13 cellular contexts compared by ENCODE assay signal in the genomic region with DNA sequence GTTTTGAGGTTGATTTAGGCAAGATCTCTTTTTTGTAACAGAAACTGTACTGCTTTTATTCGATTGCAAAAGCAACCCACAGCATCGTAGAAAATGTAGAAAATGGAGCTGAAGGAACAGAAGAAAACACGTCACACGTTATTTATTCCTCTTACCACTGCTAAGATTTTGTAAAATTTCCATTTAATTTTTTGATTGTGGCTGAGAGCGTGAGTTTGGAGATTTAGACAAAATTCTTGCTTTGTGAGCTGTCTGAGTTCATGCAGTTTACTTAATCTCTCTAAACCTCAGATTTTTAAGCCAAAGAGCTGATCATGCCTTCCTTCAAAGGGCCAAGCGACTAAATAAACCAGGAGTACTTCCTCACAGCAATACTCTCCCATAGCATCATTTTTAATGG. TPM values are rescaled to one million over a fixed set of nuclear protein-coding genes. Genes with fewer than 3 reads are reported as not detected.
A peak's percentile ranks its signal among the peaks of the same experiment; 100 is the strongest.
DNase-seq lines count a peak whose midpoint lies in the region; ATAC-seq, FAIRE-seq and TF ChIP-seq lines count a peak whose summit lies in the region.
"Had no signal": no experiment of that assay in that cellular context is flagged by ENCODE, and none has a peak within 500 bp of the region (broad histone marks: within the 10 kb centered on the region; RNA-seq: fewer than 3 reads in every experiment).

No MANE protein-coding gene starts in this region.

- no peak for DNase-seq in AG04450 (ENCODE audit: low read depth, low spot score)
- peak; percentile 80 for DNase-seq in LHCN-M2 (ENCODE audit: low read depth)
- no peak for DNase-seq in endothelial cell of umbilical vein (ENCODE audit: low read depth, low spot score)
- no peak for DNase-seq in osteocyte (ENCODE audit: extremely low spot score, unreplicated experiment)
- no peak for DNase-seq in effector memory CD4-positive, alpha-beta T cell
- no peak for DNase-seq in medulla oblongata (ENCODE audit: extremely low spot score)
- DNase-seq: activated CD8-positive, alpha-beta memory T cell treated with anti-CD3 and anti-CD28 coated beads, Interleukin-2, amount 50 U/mL, for 4 hours; T-helper 9 cell had no signal

- dilution Hi-C loops in endothelial cell of umbilical vein (cut with MboI; ENCODE audit: extremely low pct_ligation_motif_present, low sequenced_read_pairs): no loop called here

- H3K4me3 Mint-ChIP-seq in osteocyte (ENCODE audit: unreplicated experiment): no peak overlapping the region
- H3K4me3 Mint-ChIP-seq: CD14-positive monocyte had no signal

- no peak for TF ChIP-seq CTCF in AG04450 (IDR thresholded peaks at IDR 0.05; ENCODE audit: low read depth, low read length)
- TF ChIP-seq CTCF in endothelial cell of umbilical vein (IDR thresholded peaks at IDR 0.05; ENCODE audit: extremely low read depth in 1 of 2, insufficient read depth in 1 of 2, low read depth in 1 of 2, low read length in 2 of 2): no peak
- TF ChIP-seq CTCF in osteocyte (IDR thresholded peaks at IDR 0.05): no peak

- H3K9me3 ChIP-seq in AG04450 (ENCODE audit: control insufficient read depth, insufficient read depth, low read length) (no peaks in the 10 kb centered on the region), endothelial cell of umbilical vein (replicated peaks; ENCODE audit: control insufficient read depth, insufficient read depth, low read length) (no peaks in the 10 kb centered on the region)
- H3K9me3 ChIP-seq in effector memory CD4-positive, alpha-beta T cell (ENCODE audit: control insufficient read depth, low read length): no peaks in the 10 kb centered on the region

- H3K4me1 Mint-ChIP-seq in osteocyte (ENCODE audit: unreplicated experiment): peaks cover 39% of the 10 kb centered on the region

- BruUV-seq in endothelial cell of umbilical vein (replicated peaks; lab: Mats Ljungman, UMichigan): no TSS peak

- POLR2A ChIA-PET in AG04450 (lab: Yijun Ruan, JAX): no interaction called here
- POLR2A ChIA-PET in endothelial cell of umbilical vein (lab: Charles Lee): no interaction called here

- intact Hi-C loops in endothelial cell of umbilical vein (cut with micrococcal nuclease): loop anchor here (10.0 kb wide), 1 partner anchor 900 kb away; the partner anchor contains the start of gene FBXO38

- peak overlapping the region; percentile 83 for H3K27ac ChIP-seq in AG04450 (ENCODE audit: low read depth, low read length)
- H3K27ac ChIP-seq in endothelial cell of umbilical vein (ENCODE audit: insufficient read depth, low read depth, low read length): peak overlapping the region; percentile 98
- no peak overlapping the region for H3K27ac ChIP-seq in effector memory CD4-positive, alpha-beta T cell (ENCODE audit: insufficient read depth, low read length, poor library complexity, severe bottlenecking)

- FAIRE-seq in endothelial cell of umbilical vein (lab: Jason Lieb, UNC): no peak
- FAIRE-seq: bronchial epithelial cell, GM19239 had no signal

- ATAC-seq in HG03342 (IDR thresholded peaks at IDR 0.05; ENCODE audit: unreplicated experiment) (no peak), HG02588 (IDR thresholded peaks at IDR 0.05; ENCODE audit: unreplicated experiment) (no peak)

- TF ChIP-seq POLR2A in endothelial cell of umbilical vein (IDR thresholded peaks at IDR 0.05; ENCODE audit: low read depth, low read length): no peak

- peaks cover 75% of the 10 kb centered on the region for H3K4me1 ChIP-seq in endothelial cell of umbilical vein (ENCODE audit: control insufficient read depth, extremely low read depth, insufficient read depth, low read length)
- no peaks in the 10 kb centered on the region for H3K4me1 ChIP-seq in effector memory CD4-positive, alpha-beta T cell (ENCODE audit: control insufficient read depth, insufficient read depth, low read length, poor library complexity, severe bottlenecking)

- no peaks in the 10 kb centered on the region for H4K20me1 ChIP-seq in endothelial cell of umbilical vein (replicated peaks; ENCODE audit: control insufficient read depth, extremely low read depth, insufficient read depth, low read length)

- no peaks in the 10 kb centered on the region for H3K36me3 ChIP-seq in endothelial cell of umbilical vein (ENCODE audit: control insufficient read depth in 2 of 2, extremely low read depth in 1 of 2, insufficient read depth in 2 of 2, low read length in 2 of 2)
- H3K36me3 ChIP-seq in effector memory CD4-positive, alpha-beta T cell (ENCODE audit: control insufficient read depth, insufficient read depth, low read length): no peaks in the 10 kb centered on the region

- peak overlapping the region; percentile 97 for H3K27ac Mint-ChIP-seq in osteocyte (ENCODE audit: unreplicated experiment)
- H3K27ac Mint-ChIP-seq: CD14-positive monocyte had no signal

- peak overlapping the region; percentile 96 for H3K9ac ChIP-seq in endothelial cell of umbilical vein (replicated peaks; ENCODE audit: extremely low read depth, insufficient read depth, low read length)

- H3K27me3 ChIP-seq in AG04450 (ENCODE audit: control insufficient read depth, insufficient read depth, low read length): no peaks in the 10 kb centered on the region
- no peaks in the 10 kb centered on the region for H3K27me3 ChIP-seq in endothelial cell of umbilical vein (ENCODE audit: control insufficient read depth in 2 of 2, insufficient read depth in 2 of 2, low read length in 2 of 2)
- H3K27me3 ChIP-seq in effector memory CD4-positive, alpha-beta T cell (replicated peaks; ENCODE audit: control insufficient read depth, insufficient read depth, low read length, poor library complexity, severe bottlenecking): no peaks in the 10 kb centered on the region

- peaks cover 3% of the 10 kb centered on the region for H3K9me3 Mint-ChIP-seq in osteocyte (ENCODE audit: unreplicated experiment)

- CTCF ChIA-PET in AG04450 (lab: Charles Lee) (interaction anchor here (1.3 to 1.4 kb wide), 2 partner anchors 31 to 93 kb away, joined by 4 read pairs; no protein-coding TSS in a partner anchor), endothelial cell of umbilical vein (lab: Charles Lee) (interaction anchor here (3.2 to 4.6 kb wide), 3 partner anchors 24 to 74 kb away, joined by 21 to 23 read pairs (median 23); partner anchors contain the start of gene DPYSL3)

- no peaks in the 10 kb centered on the region for H3K9me1 ChIP-seq in endothelial cell of umbilical vein (replicated peaks; ENCODE audit: control insufficient read depth, extremely low read depth, insufficient read depth, low read length)

- no peaks in the 10 kb centered on the region for H3K36me3 Mint-ChIP-seq in osteocyte (ENCODE audit: unreplicated experiment)
- H3K36me3 Mint-ChIP-seq: CD14-positive monocyte had no signal

- no peaks in the 10 kb centered on the region for H3K27me3 Mint-ChIP-seq in osteocyte (ENCODE audit: unreplicated experiment)

- peaks cover 45% of the 10 kb centered on the region for H3K79me2 ChIP-seq in endothelial cell of umbilical vein (ENCODE audit: control insufficient read depth, insufficient read depth, low read length)

- no peak overlapping the region for H3K4me3 ChIP-seq in AG04450 (ENCODE audit: low read depth, low read length)
- no peak overlapping the region for H3K4me3 ChIP-seq in endothelial cell of umbilical vein (replicated peaks in 1 of 3; ENCODE audit: insufficient read depth in 1 of 3, low read depth in 1 of 3, low read length in 3 of 3)
- H3K4me3 ChIP-seq in effector memory CD4-positive, alpha-beta T cell (ENCODE audit: insufficient read depth, low read depth, low read length, poor library complexity, severe bottlenecking): no peak overlapping the region

- H3K4me2 ChIP-seq in endothelial cell of umbilical vein (ENCODE audit: insufficient read depth, low read length): no peak overlapping the region

- H2AFZ ChIP-seq in endothelial cell of umbilical vein (ENCODE audit: low read depth, low read length): no peak overlapping the region

TF ChIP-seq in endothelial cell of umbilical vein, 7 proteins besides CTCF, POLR2A, EP300 and RAD21:
- no peak for TF ChIP-seq MAX (IDR thresholded peaks at IDR 0.05; ENCODE audit: insufficient read depth, insufficient read length)
- no peak for TF ChIP-seq GATA2 (IDR thresholded peaks at IDR 0.05; ENCODE audit: insufficient read depth, insufficient read length, low read depth, low read length)
- no peak for TF ChIP-seq POLR2AphosphoS5 (IDR thresholded peaks at IDR 0.05; ENCODE audit: insufficient read depth, low read depth, low read length)
- TF ChIP-seq FOS (IDR thresholded peaks at IDR 0.05; ENCODE audit: borderline replicate concordance, insufficient read depth, low read length): no peak

RNA-seq across cellular contexts. Expression of gene DPYSL3, which starts 24.8 kb away (rescaled TPM):
- polyA plus RNA-seq in AG04450 (2011; rRNA removed) (136 and 139 TPM in 2 replicates), endothelial cell of umbilical vein (80.3 and 81.6 TPM in 2 replicates)
- 146 and 147 TPM in 2 replicates for polyA minus RNA-seq in AG04450 (2011; rRNA and poly(A)+ RNA removed)
- total RNA-seq in LHCN-M2 (2014; rRNA removed) (55.9 and 66.9 TPM in 2 replicates), endothelial cell of umbilical vein (142 and 146 TPM in 2 replicates), osteocyte (84.1 and 88.0 TPM in 2 replicates)
- polyA plus RNA-seq in LHCN-M2 (2012): 37.9 TPM
- polyA plus RNA-seq in endothelial cell of umbilical vein (2011; cell fraction: cytosol; rRNA removed): 88.1 and 93.4 TPM in 2 replicates
- polyA plus RNA-seq in endothelial cell of umbilical vein (2011; cell fraction: nucleus; rRNA removed): 165 and 213 TPM in 2 replicates
- 70.9 and 78.2 TPM in 2 replicates for polyA plus RNA-seq in endothelial cell of umbilical vein (2012)
- 154 and 180 TPM in 2 replicates for polyA minus RNA-seq in endothelial cell of umbilical vein
- not detected for polyA minus RNA-seq in endothelial cell of umbilical vein (2011; cell fraction: cytosol; rRNA and poly(A)+ RNA removed)
- 111 and 158 TPM in 2 replicates for polyA minus RNA-seq in endothelial cell of umbilical vein (2011; cell fraction: nucleus; rRNA and poly(A)+ RNA removed)
- polyA plus RNA-seq: CD14-positive monocyte had no signal
